In the genomic region with DNA sequence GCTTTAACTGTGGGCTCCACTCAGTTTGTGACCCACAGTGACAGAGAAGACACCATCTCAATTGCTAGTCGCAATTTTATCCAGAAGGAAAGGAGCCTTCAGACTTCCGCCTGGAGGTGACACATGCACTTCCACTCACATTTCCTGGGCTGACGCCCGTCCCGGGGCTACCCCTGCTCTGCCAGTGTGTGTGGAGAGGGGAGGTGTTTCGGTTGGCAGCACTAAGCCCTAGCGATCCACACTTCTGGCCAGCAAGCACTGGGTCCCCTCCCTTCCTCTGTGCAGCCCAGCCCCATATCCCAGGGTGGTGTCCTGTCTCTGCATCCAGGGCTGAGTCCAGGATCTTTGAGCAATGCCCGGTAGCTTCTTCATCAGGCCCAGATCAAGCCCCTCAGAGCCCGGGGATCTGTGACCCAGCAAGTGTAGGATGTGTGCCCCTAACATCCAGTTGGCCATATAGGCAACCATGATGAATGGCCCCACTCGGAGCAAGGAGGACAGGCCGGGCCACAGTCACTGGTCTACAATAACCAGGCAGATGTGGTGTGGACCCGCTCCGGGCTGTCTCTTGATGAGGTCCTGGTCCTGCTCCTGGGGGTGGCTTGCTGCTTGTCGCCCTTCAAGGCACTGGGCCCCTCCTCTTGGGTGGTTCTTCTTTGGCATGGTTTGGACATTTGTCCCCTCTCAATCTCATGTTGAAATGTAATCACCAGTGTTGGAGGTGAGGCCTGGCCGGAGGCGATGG, we compare ENCODE assay signal across 24 cellular contexts.
"Had no signal": no experiment of that assay in that cellular context is flagged by ENCODE, and none has a peak within 500 bp of the region (broad histone marks: within the 10 kb centered on the region; RNA-seq: fewer than 3 reads in every experiment).

No MANE protein-coding gene starts in this region.

- H3K4me1 Mint-ChIP-seq: immature natural killer cell; stimulated activated effector memory CD8-positive, alpha-beta T cell treated with anti-CD3 and anti-CD28 coated beads, Interleukin-12 subunit alpha, Interleukin-12 subunit beta, amount 100 ng/mL, for 72 hours had no signal

- H3K4me3 ChIP-seq: left ventricle myocardium inferior, lung, mucosa of descending colon, right atrium auricular region, right lobe of liver, skin epidermis, tibial nerve had no signal

- FAIRE-seq: islet of Langerhans had no signal

- H3K4me3 Mint-ChIP-seq: immature natural killer cell; naive thymus-derived CD4-positive, alpha-beta T cell; natural killer cell treated with Interleukin-12 subunit alpha and Interleukin-12 subunit beta and Interleukin-15 and Interleukin-18, amount 100 ng/mL, for 72 hours; stimulated activated effector memory CD8-positive, alpha-beta T cell treated with anti-CD3 and anti-CD28 coated beads, Interleukin-12 subunit alpha, Interleukin-12 subunit beta, amount 100 ng/mL, for 72 hours; stimulated activated naive CD8-positive, alpha-beta T cell treated with anti-CD3 and anti-CD28 coated beads, Interleukin-15, Interleukin-2, amounts not matched to agents 100 ng/mL and 50 ng/mL, for 24 hours; type B pancreatic cell had no signal

- DNase-seq: head of caudate nucleus; hypothalamus; immature natural killer cell; left ventricle myocardium inferior; mesendoderm; midbrain; mucosa of descending colon; naive thymus-derived CD4-positive, alpha-beta T cell; occipital lobe; right lobe of liver; stimulated activated CD4-positive, alpha-beta T cell treated with anti-CD3 and anti-CD28 coated beads, Interleukin-4, amount 100 ng/mL, for 24 hours; stimulated activated naive CD4-positive, alpha-beta T cell had no signal

- H3K4me1 ChIP-seq: left ventricle myocardium inferior, parathyroid adenoma, right atrium auricular region, tibial nerve had no signal

- H3K27ac ChIP-seq: left ventricle myocardium inferior, neutrophil, parathyroid adenoma, right atrium auricular region, right lobe of liver, skin epidermis, tibial nerve had no signal

- H3K9me3 ChIP-seq: left ventricle myocardium inferior, mucosa of descending colon, neutrophil, right atrium auricular region, right lobe of liver had no signal

- H3K27me3 ChIP-seq: neutrophil, right atrium auricular region, right lobe of liver, tibial nerve had no signal

- ATAC-seq: mucosa of descending colon; naive thymus-derived CD4-positive, alpha-beta T cell; natural killer cell treated with Interleukin-12 subunit alpha and Interleukin-12 subunit beta and Interleukin-15 and Interleukin-18, amount 100 ng/mL, for 72 hours; right lobe of liver had no signal

- H3K36me3 ChIP-seq: left ventricle myocardium inferior, neutrophil, right atrium auricular region, right lobe of liver, tibial nerve had no signal

- H3K36me3 Mint-ChIP-seq: immature natural killer cell; naive thymus-derived CD4-positive, alpha-beta T cell; natural killer cell treated with Interleukin-12 subunit alpha and Interleukin-12 subunit beta and Interleukin-15 and Interleukin-18, amount 100 ng/mL, for 72 hours; stimulated activated effector memory CD8-positive, alpha-beta T cell treated with anti-CD3 and anti-CD28 coated beads, Interleukin-12 subunit alpha, Interleukin-12 subunit beta, amount 100 ng/mL, for 72 hours; type B pancreatic cell had no signal

- H3K9me3 Mint-ChIP-seq: immature natural killer cell; natural killer cell treated with Interleukin-12 subunit alpha and Interleukin-12 subunit beta and Interleukin-15 and Interleukin-18, amount 100 ng/mL, for 72 hours; stimulated activated effector memory CD8-positive, alpha-beta T cell treated with anti-CD3 and anti-CD28 coated beads, Interleukin-12 subunit alpha, Interleukin-12 subunit beta, amount 100 ng/mL, for 72 hours; stimulated activated naive CD8-positive, alpha-beta T cell treated with anti-CD3 and anti-CD28 coated beads, Interleukin-15, Interleukin-2, amounts not matched to agents 100 ng/mL and 50 ng/mL, for 24 hours had no signal

- H3K27ac Mint-ChIP-seq: immature natural killer cell; naive thymus-derived CD4-positive, alpha-beta T cell; natural killer cell treated with Interleukin-12 subunit alpha and Interleukin-12 subunit beta and Interleukin-15 and Interleukin-18, amount 100 ng/mL, for 72 hours; progenitor cell of endocrine pancreas; stimulated activated effector memory CD8-positive, alpha-beta T cell treated with anti-CD3 and anti-CD28 coated beads, Interleukin-12 subunit alpha, Interleukin-12 subunit beta, amount 100 ng/mL, for 72 hours; stimulated activated naive CD8-positive, alpha-beta T cell treated with anti-CD3 and anti-CD28 coated beads, Interleukin-15, Interleukin-2, amounts not matched to agents 100 ng/mL and 50 ng/mL, for 24 hours; type B pancreatic cell had no signal

- H3K27me3 Mint-ChIP-seq: stimulated activated naive CD8-positive, alpha-beta T cell treated with anti-CD3 and anti-CD28 coated beads, Interleukin-15, Interleukin-2, amounts not matched to agents 100 ng/mL and 50 ng/mL, for 24 hours had no signal
